Comparison of ENCODE assay signal across 31 cellular contexts in genomic region chr4:21652508-21653108, GRCh38.
"Had no signal": no experiment of that assay in that cellular context is flagged by ENCODE, and none has a peak within 500 bp of the region (broad histone marks: within the 10 kb centered on the region; RNA-seq: fewer than 3 reads in every experiment).

No MANE protein-coding gene starts in this region.

- H3K27me3 ChIP-seq: brain microvascular endothelial cell, esophagus muscularis mucosa, hepatocyte, pancreas, stomach, thyroid gland, upper lobe of right lung had no signal

- H3K36me3 ChIP-seq: brain microvascular endothelial cell, esophagus muscularis mucosa, pancreas, prostate gland, stomach, thyroid gland, upper lobe of right lung, WERI-Rb-1 had no signal

- H3K27ac Mint-ChIP-seq: activated naive CD8-positive, alpha-beta T cell treated with anti-CD3 and anti-CD28 coated beads, Interleukin-2, amount 10 ng/mL, durations not matched to agents 7 days and 5 days; dendritic cell treated with granulocyte-macrophage colony-stimulating factor and Interleukin-4, amounts not matched to agents 40 ng/mL and 50 ng/mL, for 4 days; mesothelial cell of epicardium; naive B cell; stimulated activated naive B cell treated with anti-CD40 and anti-IgM and Interleukin-4, amounts not matched to agents 10 μg/mL and 1 μg/mL and 100 μg/mL, for 72 hours; T-helper 1 cell treated with Interleukin-12 subunit alpha and Interleukin-12 subunit beta and Interleukin-4 antibody, amounts not matched to agents 30 μg/mL and 1 μg/mL, for 36 hours had no signal

- ATAC-seq: activated CD4-positive, CD25-positive, alpha-beta regulatory T cell treated with anti-CD3 and anti-CD28 coated beads, Interleukin-2, amount 50 U/mL, for 24 hours; left cardiac atrium; right cardiac atrium; stimulated activated naive B cell treated with anti-CD40 and anti-IgM and Interleukin-4, amounts not matched to agents 10 μg/mL and 1 μg/mL and 100 μg/mL, for 72 hours; upper lobe of right lung had no signal

- DNase-seq: activated CD4-positive, alpha-beta T cell treated with anti-CD3 and anti-CD28 coated beads for 48 hours; activated CD4-positive, alpha-beta T cell treated with anti-CD3 and anti-CD28 coated beads, Interleukin-2, amount 50 U/mL, for 48 hours; activated CD8-positive, alpha-beta memory T cell treated with anti-CD3 and anti-CD28 coated beads for 24 hours; activated effector memory CD4-positive, alpha-beta T cell treated with Interleukin-2 at 50 U/mL for 16 hours; activated naive CD4-positive, alpha-beta T cell treated with Interleukin-2 at 50 U/mL for 16 hours; activated naive CD8-positive, alpha-beta T cell treated with anti-CD3 and anti-CD28 coated beads, Interleukin-2, amount 10 ng/mL, durations not matched to agents 7 days and 5 days; amniotic stem cell; brain microvascular endothelial cell; effector CD4-positive, alpha-beta T cell; left cardiac atrium; mammary epithelial cell; naive B cell; nucleus accumbens; pancreas; right cardiac atrium; stimulated activated CD4-positive, alpha-beta T cell treated with anti-CD3 and anti-CD28 coated beads, Interleukin-15, amount 100 ng/mL, for 24 hours; stimulated activated CD4-positive, alpha-beta T cell treated with anti-CD3 and anti-CD28 coated beads, Interleukin-2, amount 100 ng/mL, for 24 hours; stimulated activated naive B cell treated with anti-CD40 and anti-IgM and Interleukin-4, amounts not matched to agents 10 μg/mL and 1 μg/mL and 100 μg/mL, for 72 hours; stomach; T-helper 9 cell; thyroid gland; upper lobe of right lung; WERI-Rb-1 had no signal

- H3K4me1 ChIP-seq: esophagus muscularis mucosa, prostate gland, upper lobe of right lung had no signal

- H3K27ac ChIP-seq: brain microvascular endothelial cell, esophagus muscularis mucosa, hepatocyte, pancreas, prostate gland, stomach, thyroid gland, upper lobe of right lung, WERI-Rb-1 had no signal

- H3K9me3 ChIP-seq: esophagus muscularis mucosa, pancreas, prostate gland, stomach, thyroid gland, upper lobe of right lung had no signal

- H3K4me3 ChIP-seq: esophagus muscularis mucosa, hepatocyte, pancreas, prostate gland, stomach, thyroid gland, upper lobe of right lung had no signal

- H3K9me3 Mint-ChIP-seq: activated naive CD8-positive, alpha-beta T cell treated with anti-CD3 and anti-CD28 coated beads, Interleukin-2, amount 10 ng/mL, durations not matched to agents 7 days and 5 days; dendritic cell treated with granulocyte-macrophage colony-stimulating factor and Interleukin-4, amounts not matched to agents 40 ng/mL and 50 ng/mL, for 4 days; mesothelial cell of epicardium; neural crest cell had no signal

- H3K36me3 Mint-ChIP-seq: activated naive CD8-positive, alpha-beta T cell treated with anti-CD3 and anti-CD28 coated beads, Interleukin-2, amount 10 ng/mL, durations not matched to agents 7 days and 5 days; mesothelial cell of epicardium; naive B cell; stimulated activated naive B cell treated with anti-CD40 and anti-IgM and Interleukin-4, amounts not matched to agents 10 μg/mL and 1 μg/mL and 100 μg/mL, for 72 hours had no signal
